ENCODE assay signal across 28 cellular contexts in genomic region chr20:38215789-38216182, GRCh38. TPM values are rescaled to one million over a fixed set of nuclear protein-coding genes. Genes with fewer than 3 reads are reported as not detected.
"Had no signal": no experiment of that assay in that cellular context is flagged by ENCODE, and none has a peak within 500 bp of the region (broad histone marks: within the 10 kb centered on the region; RNA-seq: fewer than 3 reads in every experiment).

No MANE protein-coding gene starts in this region.

- H3K9me3 Mint-ChIP-seq: endodermal cell; memory B cell; naive thymus-derived CD8-positive, alpha-beta T cell; nephron progenitor cell; stimulated activated effector memory CD8-positive, alpha-beta T cell treated with anti-CD3 and anti-CD28 coated beads, Interleukin-12 subunit alpha, Interleukin-12 subunit beta, amount 100 ng/mL, for 72 hours had no signal

- H3K4me3 ChIP-seq: dorsolateral prefrontal cortex, gastrocnemius medialis, heart left ventricle, hepatocyte, lung, pancreas, sigmoid colon, testis, transverse colon had no signal

- H3K27ac Mint-ChIP-seq: endodermal cell; memory B cell; naive thymus-derived CD8-positive, alpha-beta T cell; progenitor cell of endocrine pancreas; stimulated activated effector memory CD8-positive, alpha-beta T cell treated with anti-CD3 and anti-CD28 coated beads, Interleukin-12 subunit alpha, Interleukin-12 subunit beta, amount 100 ng/mL, for 72 hours had no signal

- H3K79me2 ChIP-seq: hepatocyte had no signal

- H3K27me3 Mint-ChIP-seq: memory B cell had no signal

- H3K27ac ChIP-seq: epithelial cell of prostate, gastrocnemius medialis, heart left ventricle, hepatocyte, neutrophil, pancreas, sigmoid colon, testis, transverse colon had no signal

- H3K4me2 ChIP-seq: hepatocyte had no signal

- ATAC-seq: esophagus mucosa; gastrocnemius medialis; heart left ventricle; left lobe of liver; naive thymus-derived CD8-positive, alpha-beta T cell; pancreas; stimulated activated effector memory CD8-positive, alpha-beta T cell treated with anti-CD3 and anti-CD28 coated beads, Interleukin-12 subunit alpha, Interleukin-12 subunit beta, amount 100 ng/mL, for 72 hours had no signal

- H3K36me3 ChIP-seq: gastrocnemius medialis, heart left ventricle, neutrophil, pancreas, sigmoid colon, transverse colon had no signal

- H3K4me3 Mint-ChIP-seq: endodermal cell; memory B cell; naive thymus-derived CD8-positive, alpha-beta T cell; nephron progenitor cell; stimulated activated effector memory CD8-positive, alpha-beta T cell treated with anti-CD3 and anti-CD28 coated beads, Interleukin-12 subunit alpha, Interleukin-12 subunit beta, amount 100 ng/mL, for 72 hours had no signal

- H2AFZ ChIP-seq: hepatocyte had no signal

- FAIRE-seq: colon, kidney, pancreas had no signal

- H3K27me3 ChIP-seq: dorsolateral prefrontal cortex, gastrocnemius medialis, heart left ventricle, hepatocyte, pancreas, sigmoid colon, testis, transverse colon had no signal

- H3K36me3 Mint-ChIP-seq: memory B cell; naive thymus-derived CD8-positive, alpha-beta T cell; stimulated activated effector memory CD8-positive, alpha-beta T cell treated with anti-CD3 and anti-CD28 coated beads, Interleukin-12 subunit alpha, Interleukin-12 subunit beta, amount 100 ng/mL, for 72 hours had no signal

- DNase-seq: central memory CD4-positive, alpha-beta T cell; dorsolateral prefrontal cortex; effector CD4-positive, alpha-beta T cell; endodermal cell; foreskin fibroblast; gastrocnemius medialis; nephron progenitor cell; pancreas; stimulated activated CD4-positive, alpha-beta T cell treated with anti-CD3 and anti-CD28 coated beads, Interleukin-2, amount 100 ng/mL, for 24 hours; stimulated activated CD4-positive, alpha-beta T cell treated with anti-CD3 and anti-CD28 coated beads, Interleukin-4, amount 100 ng/mL, for 24 hours; stimulated activated naive CD4-positive, alpha-beta T cell treated with Interleukin-2 at 50 U/mL for 16 hours; substantia nigra; testis; transverse colon had no signal

- H3K9me3 ChIP-seq: gastrocnemius medialis, heart left ventricle, neutrophil, pancreas, sigmoid colon, testis, transverse colon had no signal

- H3K4me1 Mint-ChIP-seq: memory B cell had no signal

- H3K4me1 ChIP-seq: pancreas, transverse colon had no signal

RNA-seq across cellular contexts. Expression of gene KIAA1755, which starts 44.7 kb away (rescaled TPM):
- total RNA-seq: endodermal cell; naive thymus-derived CD8-positive, alpha-beta T cell had no signal

RNA-seq across cellular contexts. Expression of gene TGM2, which starts 50.7 kb away (rescaled TPM):
- total RNA-seq: naive thymus-derived CD8-positive, alpha-beta T cell had no signal
